8 cellular contexts compared by ENCODE assay signal in genomic region chr19:29596885-29597525, GRCh38. TPM values are rescaled to one million over a fixed set of nuclear protein-coding genes. Genes with fewer than 3 reads are reported as not detected.
DNase-seq lines count a peak whose midpoint lies in the region; FAIRE-seq and TF ChIP-seq lines count a peak whose summit lies in the region.
"Had no signal": no experiment of that assay in that cellular context is flagged by ENCODE, and none has a peak within 500 bp of the region (broad histone marks: within the 10 kb centered on the region; RNA-seq: fewer than 3 reads in every experiment).

No MANE protein-coding gene starts in this region.

- no peak overlapping the region for H2AFZ ChIP-seq in neural cell (ENCODE audit: low read depth, low read length)

- H4K20me1 ChIP-seq in neural cell (ENCODE audit: insufficient read depth), result no peaks in the 10 kb centered on the region

- no peak overlapping the region for H3K4me2 ChIP-seq in neural cell (ENCODE audit: low read length)

- TF ChIP-seq RAD21 in neural cell (conservative IDR thresholded peaks at IDR 0.05), result peak; percentile 96

- H3F3A ChIP-seq in neural cell (ENCODE audit: insufficient read depth, low read length, poor library complexity, severe bottlenecking), result no peaks in the 10 kb centered on the region

- in situ Hi-C loops in astrocyte of the cerebellum (cut with HindIII; ENCODE audit: low sequenced_read_pairs), result no loop called here

- H3K4me1 ChIP-seq in esophagus squamous epithelium, result no peaks in the 10 kb centered on the region

- H3K27me3 ChIP-seq in GM06990 (replicated peaks; ENCODE audit: control insufficient read depth, insufficient read depth, low read length) (no peaks in the 10 kb centered on the region; the same call in 1 of the 2 replicates), neural cell (ENCODE audit: insufficient read depth, low read depth, low read length) (no peaks in the 10 kb centered on the region), esophagus squamous epithelium (peaks cover 0 to 65% (median 0%) of the 10 kb centered on the region in 4 donors)

- H3K9me3 ChIP-seq in neural cell (ENCODE audit: low read length) (no peaks in the 10 kb centered on the region), esophagus squamous epithelium (no peaks in the 10 kb centered on the region)

- H3K36me3 ChIP-seq in GM06990 (ENCODE audit: control insufficient read depth, insufficient read depth, low read length), result no peaks in the 10 kb centered on the region
- H3K36me3 ChIP-seq in neural cell (ENCODE audit: insufficient read depth, low read length), result no peaks in the 10 kb centered on the region
- no peaks in the 10 kb centered on the region for H3K36me3 ChIP-seq in esophagus squamous epithelium

- no peaks in the 10 kb centered on the region for H3K9me2 ChIP-seq in neural cell (ENCODE audit: insufficient read depth, low read length)

- TF ChIP-seq POLR2A in GM12891 (IDR thresholded peaks at IDR 0.05; ENCODE audit: low read depth, low read length), result no peak
- TF ChIP-seq POLR2A in esophagus squamous epithelium (IDR thresholded peaks at IDR 0.05), result no peak

- peak; percentile 29 for TF ChIP-seq EP300 in neural cell (conservative IDR thresholded peaks at IDR 0.05; ENCODE audit: poor library complexity, severe bottlenecking)

- no peaks in the 10 kb centered on the region for H3K79me2 ChIP-seq in neural cell (replicated peaks; ENCODE audit: insufficient read depth, low read length)

- DNase-seq in GM06990 (ENCODE audit: extremely low read depth, insufficient read length), result no peak
- DNase-seq in NCI-H187 treated with DMSO at 0.1 percent for 48 hours (lab: John Stamatoyannopoulos, UW), result peak; percentile 83
- DNase-seq in astrocyte of the cerebellum (ENCODE audit: low read depth), result no peak
- no peak for DNase-seq in GM12891 (ENCODE audit: insufficient read length, low spot score)
- no peak for DNase-seq in activated T-cell treated with anti-CD3 and anti-CD28 coated beads, Interleukin-2, amount 50 U/mL, for 1 hour
- DNase-seq in esophagus squamous epithelium (lab: John Stamatoyannopoulos, UW), result no peak

- TF ChIP-seq CTCF in GM06990 (IDR thresholded peaks at IDR 0.05; ENCODE audit: insufficient read depth, low read length, poor library complexity, severe bottlenecking) (peak; percentile 59), astrocyte of the cerebellum (IDR thresholded peaks at IDR 0.05; ENCODE audit: low read depth, low read length, missing control alignments) (peak; percentile 21), neural cell (IDR thresholded peaks at IDR 0.05; ENCODE audit: poor library complexity, severe bottlenecking) (peak; percentile 89), esophagus squamous epithelium (IDR thresholded peaks at IDR 0.05) (peak in 1 of 6 experiments; percentile 5)

- peak overlapping the region; percentile 36 for H3K9ac ChIP-seq in neural cell (ENCODE audit: low read length)

- intact Hi-C loops in esophagus squamous epithelium (cut with DNase I), result no loop called here

- WGBS in esophagus squamous epithelium, 2 donors, result 22 to 25% methylated on average over 9 of the region's 9 CpGs

- FAIRE-seq in GM12891 (lab: Jason Lieb, UNC), result no peak
- FAIRE-seq: keratinocyte had no signal

- H3K27ac ChIP-seq in neural cell (ENCODE audit: low read length), result peak overlapping the region; percentile 64
- no peak overlapping the region for H3K27ac ChIP-seq in esophagus squamous epithelium

- H3K4me3 ChIP-seq in GM06990 (replicated peaks; ENCODE audit: low read depth, low read length) (no peak overlapping the region), astrocyte of the cerebellum (ENCODE audit: low read depth, low read length) (no peak overlapping the region), neural cell (ENCODE audit: low read length) (peak overlapping the region; percentile 19), esophagus squamous epithelium (no peak overlapping the region)

TF ChIP-seq in neural cell, 6 proteins besides CTCF, POLR2A, EP300 and RAD21:
- no peak for TF ChIP-seq TAF1 (IDR thresholded peaks at IDR 0.05; ENCODE audit: low read depth)
- TF ChIP-seq POLR2AphosphoS5 (IDR thresholded peaks at IDR 0.05), result no peak
- TF ChIP-seq EZH2 (IDR thresholded peaks at IDR 0.05; ENCODE audit: borderline replicate concordance, insufficient read depth, low read length, poor library complexity, severe bottlenecking), result no peak
- TF ChIP-seq REST (IDR thresholded peaks at IDR 0.05; ENCODE audit: borderline replicate concordance), result peak; percentile 32
- TF ChIP-seq MXI1 (conservative IDR thresholded peaks at IDR 0.05; ENCODE audit: poor library complexity, severe bottlenecking), result no peak
- TF ChIP-seq SMC3 (conservative IDR thresholded peaks at IDR 0.05; ENCODE audit: poor library complexity), result peak; percentile 87

TF ChIP-seq in GM12891, 5 proteins besides CTCF, POLR2A, EP300 and RAD21:
- TF ChIP-seq PAX5 (IDR thresholded peaks at IDR 0.05; ENCODE audit: insufficient read depth, low read length, severe bottlenecking), result no peak
- TF ChIP-seq SPI1 (IDR thresholded peaks at IDR 0.05; ENCODE audit: low read depth, low read length), result no peak
- no peak for TF ChIP-seq POLR2AphosphoS5 (IDR thresholded peaks at IDR 0.05; ENCODE audit: low read depth, low read length)
- TF ChIP-seq TAF1 (IDR thresholded peaks at IDR 0.05; ENCODE audit: low read depth, low read length), result no peak
- no peak for TF ChIP-seq POU2F2 (IDR thresholded peaks at IDR 0.05; ENCODE audit: low read depth, low read length)

RNA-seq across cellular contexts. Expression of gene POP4, which starts 9.1 kb away (rescaled TPM):
- polyA plus RNA-seq in neural cell, result 95.2 and 101 TPM in 2 replicates
- 61.4 and 64.8 TPM in 2 replicates for polyA minus RNA-seq in neural cell
- polyA plus RNA-seq in GM12891 (2012; ENCODE audit: low read depth, missing spikeins), result 74.4 TPM
- total RNA-seq in esophagus squamous epithelium, result 10 to 100 TPM; 46.3 to 56.5 (median 54.8) TPM
